Comparison of ENCODE assay signal across 11 cellular contexts in the genomic region with DNA sequence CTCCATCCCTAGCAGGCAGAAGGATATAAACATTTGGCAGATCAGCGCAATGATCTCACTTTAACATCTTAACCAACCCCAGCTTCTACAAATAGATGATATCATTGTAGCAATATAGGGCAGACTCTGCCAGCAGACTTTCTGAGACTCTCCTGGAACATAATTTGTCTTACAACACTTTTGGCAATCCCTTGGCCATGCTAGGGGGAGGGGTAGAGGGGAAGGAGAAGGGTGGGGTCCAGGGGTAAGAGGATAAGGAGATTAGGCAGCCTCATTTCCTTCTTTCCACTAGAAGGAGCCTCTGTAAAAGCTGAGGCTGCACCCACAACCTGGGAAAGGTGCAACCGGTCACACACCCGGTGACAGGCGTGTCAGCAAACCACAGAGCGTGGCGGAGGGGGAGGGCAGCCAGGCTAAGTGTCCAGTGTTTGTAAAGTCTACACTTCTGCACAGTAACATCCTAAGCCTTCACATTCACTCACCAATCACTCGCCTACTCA. TPM values are rescaled to one million over a fixed set of nuclear protein-coding genes. Genes with fewer than 3 reads are reported as not detected.
DNase-seq lines count a peak whose midpoint lies in the region; ATAC-seq and TF ChIP-seq lines count a peak whose summit lies in the region.
"Had no signal": no experiment of that assay in that cellular context is flagged by ENCODE, and none has a peak within 500 bp of the region (broad histone marks: within the 10 kb centered on the region; RNA-seq: fewer than 3 reads in every experiment).

No MANE protein-coding gene starts in this region.

- no peak overlapping the region for H3K4me3 ChIP-seq in RWPE2 (ENCODE audit: severe bottlenecking)
- no peak overlapping the region for H3K4me3 ChIP-seq in fibroblast of the aortic adventitia (ENCODE audit: low read depth, low read length)
- no peak overlapping the region for H3K4me3 ChIP-seq in transverse colon

- TF ChIP-seq EP300 in transverse colon (IDR thresholded peaks at IDR 0.05; ENCODE audit: low read depth), result no peak

- H3K9me3 ChIP-seq in RWPE2 (ENCODE audit: severe bottlenecking) (no peaks in the 10 kb centered on the region), transverse colon (no peaks in the 10 kb centered on the region)

- TF ChIP-seq POLR2A in transverse colon (IDR thresholded peaks at IDR 0.05), result peak; percentile 16

- H3K27me3 ChIP-seq in RWPE2 (ENCODE audit: insufficient read depth, poor library complexity, severe bottlenecking) (no peaks in the 10 kb centered on the region), transverse colon (no peaks in the 10 kb centered on the region)

- WGBS in transverse colon (ENCODE audit: low coverage in 1 of 2), 2 donors, result 51% methylated on average over 7 of the region's 7 CpGs; no CpG with 5 or more reads in 1 of the 2 donors

- H3K4me1 ChIP-seq in RWPE2 (ENCODE audit: insufficient read depth, poor library complexity, severe bottlenecking) (peaks cover 8% of the 10 kb centered on the region), transverse colon (peaks cover 7 to 42% (median 20%) of the 10 kb centered on the region in 4 donors)

- H3K36me3 ChIP-seq in RWPE2 (ENCODE audit: low read depth) (no peaks in the 10 kb centered on the region), transverse colon (no peaks in the 10 kb centered on the region)

- no peak overlapping the region for H3K27ac ChIP-seq in RWPE2 (ENCODE audit: poor library complexity, severe bottlenecking)
- peak overlapping the region; percentile 69 to 82 (median 76) for H3K27ac ChIP-seq in transverse colon

- intact Hi-C loops in transverse colon (cut with DNase I; ENCODE audit: low total_unique reads), result no loop called here

- DNase-seq in SKM-1 treated with dmso at 0.1 percent for 144 hours (lab: John Stamatoyannopoulos, UW; ENCODE audit: unreplicated experiment), result peak; percentile 34
- no peak for DNase-seq in SKM-1 (lab: John Stamatoyannopoulos, UW; ENCODE audit: unreplicated experiment)
- DNase-seq in RWPE2 (ENCODE audit: low spot score), result no peak
- DNase-seq in fibroblast of the aortic adventitia (ENCODE audit: low read depth), result peak; percentile 66
- DNase-seq in transverse colon, result peak; percentile 77
- DNase-seq in activated CD4-positive, alpha-beta T cell treated with anti-CD3 and anti-CD28 coated beads, Interleukin-2, amount 50 U/mL, for 1 hour, result no peak
- DNase-seq in GF-D8 (lab: John Stamatoyannopoulos, UW), result no peak
- DNase-seq: activated CD4-positive, alpha-beta T cell treated with anti-CD3 and anti-CD28 coated beads for 48 hours; Kasumi-1 had no signal

- TF ChIP-seq CTCF in RWPE2 (IDR thresholded peaks at IDR 0.05; ENCODE audit: poor library complexity, severe bottlenecking) (no peak), fibroblast of the aortic adventitia (IDR thresholded peaks at IDR 0.05; ENCODE audit: insufficient read depth, low read length) (no peak), transverse colon (IDR thresholded peaks at IDR 0.05) (no peak)

- ATAC-seq in RWPE2 (ENCODE audit: low read depth), result peak; percentile 45
- no peak for ATAC-seq in GM19328 (IDR thresholded peaks at IDR 0.05; ENCODE audit: unreplicated experiment)
- ATAC-seq: sciatic nerve had no signal

- in situ Hi-C loops in transverse colon (cut with MboI; ENCODE audit: low pct_ligation_motif_present in 1 of 4, low pct_unique_long_range_greater_than_20kb in 1 of 4, low sequenced_read_pairs in 3 of 4), result loop anchor here in 2 of 4 donors (25.0 kb wide), 1 partner anchor 245 kb away; no protein-coding TSS in a partner anchor

RNA-seq across cellular contexts. Expression of gene UBAC2, which starts 8.7 kb away (rescaled TPM):
- 17.8 and 33.8 TPM in 2 replicates for total RNA-seq in fibroblast of the aortic adventitia (ENCODE audit: low replicate concordance)
- 10 to 100 TPM; 34.4 to 77.3 (median 66.5) TPM for total RNA-seq in transverse colon

Comparison
In these comparisons a context has a peak if more than half of its experiments do, and no peak if none do; other contexts are left out.
1. DNase-seq: peak in SKM-1 treated with dmso at 0.1 percent for 144 hours (single experiment), fibroblast of the aortic adventitia (single experiment) and transverse colon (single experiment); none in SKM-1 (single experiment), RWPE2 (single experiment), activated CD4-positive, alpha-beta T cell treated with anti-CD3 and anti-CD28 coated beads, Interleukin-2, amount 50 U/mL, for 1 hour (single experiment) and GF-D8 (single experiment).